Comparison of ENCODE assay signal across 1 cellular context in the genomic region with DNA sequence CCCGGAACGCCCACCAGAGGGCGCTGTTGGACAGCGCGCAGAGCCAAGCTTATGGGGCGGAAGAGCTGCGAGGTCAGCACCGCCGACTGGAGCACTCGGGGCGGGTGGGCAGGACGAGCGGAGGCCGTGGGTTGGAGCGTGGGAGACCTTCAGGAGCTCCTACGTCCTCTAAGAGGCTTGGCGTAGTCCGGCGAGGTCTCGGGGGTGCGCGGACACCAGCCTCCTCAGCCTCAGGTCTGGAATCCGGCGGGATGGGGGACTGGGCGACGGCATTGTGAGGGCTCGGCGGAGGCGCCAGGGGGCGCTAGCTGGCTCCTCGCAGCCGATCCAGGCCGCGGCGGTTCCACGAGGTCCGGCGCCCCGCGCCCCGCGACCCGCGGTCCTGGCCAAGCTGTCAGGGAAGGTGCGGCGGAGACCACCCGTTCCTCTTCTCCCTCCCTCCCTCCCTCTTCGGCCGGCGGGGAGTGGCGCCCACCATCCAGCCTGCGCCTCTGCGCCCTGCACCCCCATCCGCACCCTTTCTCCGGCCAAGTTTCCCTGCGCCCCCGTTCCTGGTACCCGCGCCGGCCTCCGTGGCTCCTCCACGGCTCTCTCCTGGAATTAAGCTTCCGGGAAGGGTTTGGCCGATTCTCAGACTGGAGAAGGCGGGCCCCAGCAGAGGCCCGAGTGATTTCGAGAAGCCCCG.
TF ChIP-seq lines count a peak whose summit lies in the region.

No MANE protein-coding gene starts in this region.

TF ChIP-seq in K562, 482 proteins besides CTCF, POLR2A, EP300 and RAD21 (continued from another document and continues in another):
- TF ChIP-seq, protein P1, sequence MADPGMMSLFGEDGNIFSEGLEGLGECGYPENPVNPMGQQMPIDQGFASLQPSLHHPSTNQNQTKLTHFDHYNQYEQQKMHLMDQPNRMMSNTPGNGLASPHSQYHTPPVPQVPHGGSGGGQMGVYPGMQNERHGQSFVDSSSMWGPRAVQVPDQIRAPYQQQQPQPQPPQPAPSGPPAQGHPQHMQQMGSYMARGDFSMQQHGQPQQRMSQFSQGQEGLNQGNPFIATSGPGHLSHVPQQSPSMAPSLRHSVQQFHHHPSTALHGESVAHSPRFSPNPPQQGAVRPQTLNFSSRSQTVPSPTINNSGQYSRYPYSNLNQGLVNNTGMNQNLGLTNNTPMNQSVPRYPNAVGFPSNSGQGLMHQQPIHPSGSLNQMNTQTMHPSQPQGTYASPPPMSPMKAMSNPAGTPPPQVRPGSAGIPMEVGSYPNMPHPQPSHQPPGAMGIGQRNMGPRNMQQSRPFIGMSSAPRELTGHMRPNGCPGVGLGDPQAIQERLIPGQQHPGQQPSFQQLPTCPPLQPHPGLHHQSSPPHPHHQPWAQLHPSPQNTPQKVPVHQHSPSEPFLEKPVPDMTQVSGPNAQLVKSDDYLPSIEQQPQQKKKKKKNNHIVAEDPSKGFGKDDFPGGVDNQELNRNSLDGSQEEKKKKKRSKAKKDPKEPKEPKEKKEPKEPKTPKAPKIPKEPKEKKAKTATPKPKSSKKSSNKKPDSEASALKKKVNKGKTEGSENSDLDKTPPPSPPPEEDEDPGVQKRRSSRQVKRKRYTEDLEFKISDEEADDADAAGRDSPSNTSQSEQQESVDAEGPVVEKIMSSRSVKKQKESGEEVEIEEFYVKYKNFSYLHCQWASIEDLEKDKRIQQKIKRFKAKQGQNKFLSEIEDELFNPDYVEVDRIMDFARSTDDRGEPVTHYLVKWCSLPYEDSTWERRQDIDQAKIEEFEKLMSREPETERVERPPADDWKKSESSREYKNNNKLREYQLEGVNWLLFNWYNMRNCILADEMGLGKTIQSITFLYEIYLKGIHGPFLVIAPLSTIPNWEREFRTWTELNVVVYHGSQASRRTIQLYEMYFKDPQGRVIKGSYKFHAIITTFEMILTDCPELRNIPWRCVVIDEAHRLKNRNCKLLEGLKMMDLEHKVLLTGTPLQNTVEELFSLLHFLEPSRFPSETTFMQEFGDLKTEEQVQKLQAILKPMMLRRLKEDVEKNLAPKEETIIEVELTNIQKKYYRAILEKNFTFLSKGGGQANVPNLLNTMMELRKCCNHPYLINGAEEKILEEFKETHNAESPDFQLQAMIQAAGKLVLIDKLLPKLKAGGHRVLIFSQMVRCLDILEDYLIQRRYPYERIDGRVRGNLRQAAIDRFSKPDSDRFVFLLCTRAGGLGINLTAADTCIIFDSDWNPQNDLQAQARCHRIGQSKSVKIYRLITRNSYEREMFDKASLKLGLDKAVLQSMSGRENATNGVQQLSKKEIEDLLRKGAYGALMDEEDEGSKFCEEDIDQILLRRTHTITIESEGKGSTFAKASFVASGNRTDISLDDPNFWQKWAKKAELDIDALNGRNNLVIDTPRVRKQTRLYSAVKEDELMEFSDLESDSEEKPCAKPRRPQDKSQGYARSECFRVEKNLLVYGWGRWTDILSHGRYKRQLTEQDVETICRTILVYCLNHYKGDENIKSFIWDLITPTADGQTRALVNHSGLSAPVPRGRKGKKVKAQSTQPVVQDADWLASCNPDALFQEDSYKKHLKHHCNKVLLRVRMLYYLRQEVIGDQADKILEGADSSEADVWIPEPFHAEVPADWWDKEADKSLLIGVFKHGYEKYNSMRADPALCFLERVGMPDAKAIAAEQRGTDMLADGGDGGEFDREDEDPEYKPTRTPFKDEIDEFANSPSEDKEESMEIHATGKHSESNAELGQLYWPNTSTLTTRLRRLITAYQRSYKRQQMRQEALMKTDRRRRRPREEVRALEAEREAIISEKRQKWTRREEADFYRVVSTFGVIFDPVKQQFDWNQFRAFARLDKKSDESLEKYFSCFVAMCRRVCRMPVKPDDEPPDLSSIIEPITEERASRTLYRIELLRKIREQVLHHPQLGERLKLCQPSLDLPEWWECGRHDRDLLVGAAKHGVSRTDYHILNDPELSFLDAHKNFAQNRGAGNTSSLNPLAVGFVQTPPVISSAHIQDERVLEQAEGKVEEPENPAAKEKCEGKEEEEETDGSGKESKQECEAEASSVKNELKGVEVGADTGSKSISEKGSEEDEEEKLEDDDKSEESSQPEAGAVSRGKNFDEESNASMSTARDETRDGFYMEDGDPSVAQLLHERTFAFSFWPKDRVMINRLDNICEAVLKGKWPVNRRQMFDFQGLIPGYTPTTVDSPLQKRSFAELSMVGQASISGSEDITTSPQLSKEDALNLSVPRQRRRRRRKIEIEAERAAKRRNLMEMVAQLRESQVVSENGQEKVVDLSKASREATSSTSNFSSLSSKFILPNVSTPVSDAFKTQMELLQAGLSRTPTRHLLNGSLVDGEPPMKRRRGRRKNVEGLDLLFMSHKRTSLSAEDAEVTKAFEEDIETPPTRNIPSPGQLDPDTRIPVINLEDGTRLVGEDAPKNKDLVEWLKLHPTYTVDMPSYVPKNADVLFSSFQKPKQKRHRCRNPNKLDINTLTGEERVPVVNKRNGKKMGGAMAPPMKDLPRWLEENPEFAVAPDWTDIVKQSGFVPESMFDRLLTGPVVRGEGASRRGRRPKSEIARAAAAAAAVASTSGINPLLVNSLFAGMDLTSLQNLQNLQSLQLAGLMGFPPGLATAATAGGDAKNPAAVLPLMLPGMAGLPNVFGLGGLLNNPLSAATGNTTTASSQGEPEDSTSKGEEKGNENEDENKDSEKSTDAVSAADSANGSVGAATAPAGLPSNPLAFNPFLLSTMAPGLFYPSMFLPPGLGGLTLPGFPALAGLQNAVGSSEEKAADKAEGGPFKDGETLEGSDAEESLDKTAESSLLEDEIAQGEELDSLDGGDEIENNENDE (IDR thresholded peaks at IDR 0.05; ENCODE audit: low read depth, low read length): no peak
- TF ChIP-seq ZBTB5 (IDR thresholded peaks at IDR 0.05) (no peak), MGA (IDR thresholded peaks at IDR 0.05) (peak; percentile 83), HNRNPL (IDR thresholded peaks at IDR 0.05; ENCODE audit: low read depth, low read length) (no peak), TCF3 (CRISPR knock-in tag; IDR thresholded peaks at IDR 0.05) (peak; percentile 24; the same call in 1 of the 2 replicates), ZFP30 (CRISPR knock-in tag; IDR thresholded peaks at IDR 0.05; ENCODE audit: borderline replicate concordance) (no peak), DEAF1 (CRISPR knock-in tag; IDR thresholded peaks at IDR 0.05) (peak; percentile 86), ZNF717 (CRISPR knock-in tag; IDR thresholded peaks at IDR 0.05) (no peak), HCFC1 (IDR thresholded peaks at IDR 0.05; ENCODE audit: low read depth, low read length) (no peak; the same call in 1 of the 2 replicates), RB1 (IDR thresholded peaks at IDR 0.05; ENCODE audit: low read depth) (peak; percentile 84), ZNF212 (CRISPR knock-in tag; IDR thresholded peaks at IDR 0.05) (no peak), RBFOX2 (IDR thresholded peaks at IDR 0.05; ENCODE audit: low read depth, low read length) (peak; percentile 40; the same call in 1 of the 2 replicates), YY1 (IDR thresholded peaks at IDR 0.05; ENCODE audit: borderline replicate concordance in 1 of 3, control insufficient read depth in 1 of 3, extremely low read depth in 1 of 3, insufficient read depth in 3 of 3, insufficient read length in 1 of 3, insufficient replicate concordance in 2 of 3, low read depth in 1 of 3, low read length in 2 of 3) (peak in 1 of 3 experiments; percentile 20), PHF21A (IDR thresholded peaks at IDR 0.05; ENCODE audit: borderline replicate concordance, low read depth) (0 out of 2 replicates have a peak, but pooled peaks have one; percentile 25), RBM34 (IDR thresholded peaks at IDR 0.05; ENCODE audit: borderline replicate concordance, insufficient read depth, low read length) (no peak)
- TF ChIP-seq, protein P2, sequence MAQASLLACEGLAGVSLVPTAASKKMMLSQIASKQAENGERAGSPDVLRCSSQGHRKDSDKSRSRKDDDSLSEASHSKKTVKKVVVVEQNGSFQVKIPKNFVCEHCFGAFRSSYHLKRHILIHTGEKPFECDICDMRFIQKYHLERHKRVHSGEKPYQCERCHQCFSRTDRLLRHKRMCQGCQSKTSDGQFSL (CRISPR knock-in tag; IDR thresholded peaks at IDR 0.05): peak; percentile 74
- TF ChIP-seq, protein P2 (tag; IDR thresholded peaks at IDR 0.05): no peak
